ENCODE assay signal across 10 cellular contexts in genomic region chr1:25288573-25289101, GRCh38. TPM values are rescaled to one million over a fixed set of nuclear protein-coding genes. Genes with fewer than 3 reads are reported as not detected.
"Had no signal": no experiment of that assay in that cellular context is flagged by ENCODE, and none has a peak within 500 bp of the region (broad histone marks: within the 10 kb centered on the region; RNA-seq: fewer than 3 reads in every experiment).

No MANE protein-coding gene starts in this region.

RNA-seq across cellular contexts. Expression of gene RHD, which starts 16.3 kb away (rescaled TPM):
- total RNA-seq: OCI-LY7, PC-3, PC-9, Peyer's patch, Right ventricle myocardium inferior, Right ventricle myocardium superior, RPMI7951, SJCRH30, SJSA1 had no signal
- polyA plus RNA-seq: SK-N-SH had no signal
